In the genomic region with DNA sequence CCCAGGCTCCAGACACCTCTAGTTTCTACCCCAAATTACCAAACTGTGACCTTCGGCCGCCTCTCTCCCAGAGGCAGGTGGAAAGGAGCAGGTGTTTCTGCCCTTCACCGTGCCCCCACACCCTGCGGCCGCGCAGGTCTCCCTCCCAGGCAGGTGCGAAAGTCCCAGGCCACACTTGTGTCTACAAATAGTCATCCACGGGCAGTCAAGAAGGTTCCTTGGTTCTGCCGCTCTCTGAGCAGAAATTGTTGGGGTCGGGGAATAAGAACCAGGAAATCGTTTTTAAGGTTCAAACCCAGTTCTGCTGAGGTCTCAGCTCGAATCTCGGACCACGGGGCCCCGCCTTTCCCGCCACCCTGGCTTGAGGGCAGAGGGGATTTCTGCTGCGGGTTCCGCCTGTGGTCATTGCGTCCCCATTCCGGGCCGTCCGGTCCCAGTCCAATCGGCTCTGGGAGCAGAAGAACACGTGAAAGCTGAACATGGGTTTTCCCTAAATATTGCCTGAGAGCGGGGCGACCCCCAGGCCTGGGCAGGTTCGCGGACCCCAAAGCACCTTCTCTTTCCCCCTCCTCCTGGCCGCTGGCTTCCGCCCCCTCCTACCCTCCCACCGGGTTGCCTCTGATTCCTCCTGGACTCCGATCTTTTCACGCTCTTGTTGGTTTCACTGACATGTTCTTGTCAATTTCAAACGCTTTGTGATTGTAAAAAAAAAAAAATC, we compare ENCODE assay signal across 8 cellular contexts. TPM values are rescaled to one million over a fixed set of nuclear protein-coding genes. Genes with fewer than 3 reads are reported as not detected.
DNase-seq lines count a peak whose midpoint lies in the region; ATAC-seq, FAIRE-seq and TF ChIP-seq lines count a peak whose summit lies in the region.

No MANE protein-coding gene starts in this region.

- H3K9me3 ChIP-seq in A673 (ENCODE audit: low read depth, low read length, poor library complexity, severe bottlenecking): no peaks in the 10 kb centered on the region
- no peaks in the 10 kb centered on the region for H3K9me3 ChIP-seq in RWPE2 (ENCODE audit: severe bottlenecking)
- H3K9me3 ChIP-seq in ectodermal cell (ENCODE audit: control insufficient read depth, low read length): no peaks in the 10 kb centered on the region
- no peaks in the 10 kb centered on the region for H3K9me3 ChIP-seq in mucosa of descending colon
- H3K9me3 ChIP-seq in aorta (ENCODE audit: control insufficient read depth, low read length): no peaks in the 10 kb centered on the region

- peak; percentile 12 for FAIRE-seq in GM18507 (lab: Jason Lieb, UNC)

- 1 to 2% methylated on average over 34 of the region's 34 CpGs for WGBS in ectodermal cell, 2 experiments
- 0 to 1% methylated on average over 32 to 34 of the region's 34 CpGs for WGBS in aorta, 2 donors

- intact Hi-C loops in A673 (cut with micrococcal nuclease; ENCODE audit: unreplicated experiment): loop anchor here (5.0 kb wide), 2 partner anchors 130 to 185 kb away; partner anchors contain the start of genes NSL1 and TATDN3
- intact Hi-C loops in mucosa of descending colon (cut with DNase I, micrococcal nuclease): no loop called here
- intact Hi-C loops in aorta (cut with DNase I): loop anchor here in 1 of 2 donors (5.0 kb wide), 1 partner anchor 130 kb away; no protein-coding TSS in a partner anchor

- no peak for ATAC-seq in RWPE2 (ENCODE audit: low read depth)
- ATAC-seq in mucosa of descending colon: no peak
- peak; percentile 23 for ATAC-seq in aorta (ENCODE audit: low FRiP score)

- POLR2A ChIA-PET in A673 (lab: Charles Lee; ENCODE audit: low non-redundant PET): no interaction called here

- H3K27me3 ChIP-seq in A673 (replicated peaks; ENCODE audit: insufficient read depth, low read depth, low read length, poor library complexity) (peaks cover 58% of the 10 kb centered on the region), RWPE2 (ENCODE audit: insufficient read depth, poor library complexity, severe bottlenecking) (peaks cover 30% of the 10 kb centered on the region), ectodermal cell (ENCODE audit: control insufficient read depth, insufficient read depth, low read length, poor library complexity, severe bottlenecking) (peaks cover 56% of the 10 kb centered on the region), aorta (ENCODE audit: control insufficient read depth in 1 of 2, insufficient read depth in 2 of 2, low read length in 1 of 2) (peaks cover 0 to 2% of the 10 kb centered on the region in 2 donors)

- no TSS peak for BruUV-seq in A673 (replicated peaks; lab: Mats Ljungman, UMichigan)

- TF ChIP-seq CTCF in A673 (conservative IDR thresholded peaks at IDR 0.05; ENCODE audit: low read depth, low read length): no peak
- no peak for TF ChIP-seq CTCF in RWPE2 (IDR thresholded peaks at IDR 0.05; ENCODE audit: poor library complexity, severe bottlenecking)
- TF ChIP-seq CTCF in mucosa of descending colon (IDR thresholded peaks at IDR 0.05): no peak

- no peak for DNase-seq in A673 (ENCODE audit: low spot score)
- DNase-seq in GM18507 (ENCODE audit: extremely low spot score, insufficient read length, low read depth): no peak
- no peak for DNase-seq in RWPE2 (ENCODE audit: low spot score)
- DNase-seq in mucosa of descending colon: peak; percentile 50 to 73 (median 70)
- DNase-seq in aorta: peak; percentile 74 to 87
- no peak for DNase-seq in SKM-1 treated with dmso at 0.1 percent for 144 hours (lab: John Stamatoyannopoulos, UW; ENCODE audit: unreplicated experiment)
- DNase-seq in stimulated activated CD8-positive, alpha-beta memory T cell treated with anti-CD3 and anti-CD28 coated beads, Interleukin-4, amount 100 ng/mL, for 48 hours: no peak

- H3K36me3 ChIP-seq in A673 (ENCODE audit: insufficient read depth, low read length, poor library complexity, severe bottlenecking): no peaks in the 10 kb centered on the region
- no peaks in the 10 kb centered on the region for H3K36me3 ChIP-seq in RWPE2 (ENCODE audit: low read depth)
- no peaks in the 10 kb centered on the region for H3K36me3 ChIP-seq in ectodermal cell (ENCODE audit: control insufficient read depth, insufficient read depth, low read length)
- no peaks in the 10 kb centered on the region for H3K36me3 ChIP-seq in mucosa of descending colon (ENCODE audit: low read depth)
- no peaks in the 10 kb centered on the region for H3K36me3 ChIP-seq in aorta (ENCODE audit: control insufficient read depth in 1 of 2, insufficient read depth in 2 of 2, low read length in 1 of 2)

- CTCF ChIA-PET in A673 (lab: Charles Lee): no interaction called here

- peak overlapping the region; percentile 75 for H3K4me3 ChIP-seq in A673 (ENCODE audit: low read depth, low read length, poor library complexity, severe bottlenecking)
- peak overlapping the region; percentile 41 for H3K4me3 ChIP-seq in RWPE2 (ENCODE audit: severe bottlenecking)
- H3K4me3 ChIP-seq in ectodermal cell (ENCODE audit: insufficient read depth, low read depth, low read length): peak overlapping the region; percentile 75
- peak overlapping the region; percentile 7 for H3K4me3 ChIP-seq in mucosa of descending colon
- peak overlapping the region; percentile 18 to 28 for H3K4me3 ChIP-seq in aorta (ENCODE audit: low read length in 2 of 2)

- H3K27ac ChIP-seq in A673 (ENCODE audit: low read depth, low read length, poor library complexity, severe bottlenecking): peak overlapping the region; percentile 43
- H3K27ac ChIP-seq in RWPE2 (ENCODE audit: poor library complexity, severe bottlenecking): no peak overlapping the region
- H3K27ac ChIP-seq in ectodermal cell (ENCODE audit: insufficient read depth, low read depth, low read length, poor library complexity, severe bottlenecking): no peak overlapping the region
- H3K27ac ChIP-seq in aorta (ENCODE audit: low read depth in 1 of 2, low read length in 2 of 2): peak overlapping the region in 1 of 2 donors; percentile 78

- H3K4me1 ChIP-seq in A673 (ENCODE audit: insufficient read depth, low read length, poor library complexity, severe bottlenecking) (peaks cover 53% of the 10 kb centered on the region), RWPE2 (ENCODE audit: insufficient read depth, poor library complexity, severe bottlenecking) (peaks cover 3% of the 10 kb centered on the region), ectodermal cell (ENCODE audit: control insufficient read depth, insufficient read depth, low read length) (peaks cover 52% of the 10 kb centered on the region), mucosa of descending colon (ENCODE audit: low read depth) (peaks cover 19% of the 10 kb centered on the region), aorta (ENCODE audit: control insufficient read depth in 1 of 2, insufficient read depth in 2 of 2, low read length in 2 of 2) (peaks cover 5 to 13% of the 10 kb centered on the region in 2 donors)

RNA-seq across cellular contexts. Expression of gene ATF3, which starts 1.2 kb away (rescaled TPM):
- total RNA-seq in A673 (2021) (12.6 and 16.0 TPM in 2 replicates), mucosa of descending colon (100 to 1,000 TPM in 1 of 3 donors, 10 to 100 TPM in 2; 20.2 to 121 (median 42.0) TPM), aorta (100 to 1,000 TPM in 1 of 2 donors, 10 to 100 TPM in 1; 28.1 to 265 TPM)
- polyA plus RNA-seq in ectodermal cell (2013, experiment 1 of 4): 37.0 TPM
- polyA plus RNA-seq in ectodermal cell (2013, experiment 2 of 4): 42.6 TPM
- polyA plus RNA-seq in ectodermal cell (2013, experiment 3 of 4): 26.2 TPM
- polyA plus RNA-seq in ectodermal cell (2013, experiment 4 of 4): 36.8 TPM
- 10 to 100 TPM; 22.7 to 60.9 TPM for polyA plus RNA-seq in aorta

Comparison
In these comparisons a context has a peak if more than half of its experiments do, and no peak if none do; other contexts are left out.
1. DNase-seq: peak in mucosa of descending colon (3 of 3) and aorta (2 of 2); none in A673 (single experiment), GM18507 (single experiment), RWPE2 (single experiment), SKM-1 treated with dmso at 0.1 percent for 144 hours (single experiment) and stimulated activated CD8-positive, alpha-beta memory T cell treated with anti-CD3 and anti-CD28 coated beads, Interleukin-4, amount 100 ng/mL, for 48 hours (single experiment).
2. H3K4me3 ChIP-seq: peak in every context shown above with its lines; median percentile 75 in A673; 75 in ectodermal cell; 41 in RWPE2; 23 in aorta; 7 in mucosa of descending colon.